Comparison of ENCODE assay signal across 13 cellular contexts in genomic region chr17:14061666-14062560, GRCh38. TPM values are rescaled to one million over a fixed set of nuclear protein-coding genes. Genes with fewer than 3 reads are reported as not detected.
A peak's percentile ranks its signal among the peaks of the same experiment; 100 is the strongest.
DNase-seq lines count a peak whose midpoint lies in the region; ATAC-seq, FAIRE-seq and TF ChIP-seq lines count a peak whose summit lies in the region.
"Had no signal": no experiment of that assay in that cellular context is flagged by ENCODE, and none has a peak within 500 bp of the region (broad histone marks: within the 10 kb centered on the region; RNA-seq: fewer than 3 reads in every experiment).

No MANE protein-coding gene starts in this region.

- CTCF ChIA-PET in AG04450 (lab: Charles Lee), result interaction anchor here (0.5 to 1.2 kb wide), 2 partner anchors 236 to 1031 kb away, joined by 4 to 5 read pairs; no protein-coding TSS in a partner anchor

- H3K4me3 ChIP-seq in AG04450 (ENCODE audit: low read depth, low read length) (peak overlapping the region; percentile 23), choroid plexus epithelial cell (ENCODE audit: low read depth, low read length) (no peak overlapping the region), lower lobe of right lung (no peak overlapping the region)

- H3K9me3 ChIP-seq in AG04450 (ENCODE audit: control insufficient read depth, insufficient read depth, low read length) (no peaks in the 10 kb centered on the region), lower lobe of right lung (no peaks in the 10 kb centered on the region)

- POLR2A ChIA-PET in AG04450 (lab: Yijun Ruan, JAX), result interaction anchor here (0.6 to 2.0 kb wide), 2 partner anchors 64 to 239 kb away, joined by 5 to 6 read pairs; partner anchors contain the start of gene HS3ST3B1

- no peak for FAIRE-seq in GM12891 (lab: Jason Lieb, UNC)
- FAIRE-seq: HepG2, kidney had no signal

- H3K27ac ChIP-seq in AG04450 (ENCODE audit: low read depth, low read length) (peak overlapping the region; percentile 53), lower lobe of right lung (peak overlapping the region; percentile 40)

- H3K4me1 ChIP-seq in lower lobe of right lung, result peaks cover 17% of the 10 kb centered on the region

- ATAC-seq in lower lobe of right lung (peak; percentile 89 to 90), HG03196 (IDR thresholded peaks at IDR 0.05; ENCODE audit: unreplicated experiment) (no peak)
- ATAC-seq: activated CD4-positive, CD25-positive, alpha-beta regulatory T cell treated with anti-CD3 and anti-CD28 coated beads, Interleukin-2, amount 50 U/mL, for 24 hours; HepG2 had no signal

- no peak for TF ChIP-seq POLR2A in GM12891 (IDR thresholded peaks at IDR 0.05; ENCODE audit: low read depth, low read length)

- intact Hi-C loops in lower lobe of right lung (cut with DNase I), result no loop called here

- H3K27me3 ChIP-seq in AG04450 (ENCODE audit: control insufficient read depth, insufficient read depth, low read length) (no peaks in the 10 kb centered on the region), lower lobe of right lung (ENCODE audit: low read depth) (no peaks in the 10 kb centered on the region)

- peak; percentile 63 for DNase-seq in AG04450 (ENCODE audit: low read depth, low spot score)
- peak; percentile 93 for DNase-seq in LHCN-M2 (ENCODE audit: low read depth)
- DNase-seq in choroid plexus epithelial cell (ENCODE audit: low read depth), result peak; percentile 77
- DNase-seq in lower lobe of right lung, result no peak
- DNase-seq in kidney glomerular epithelial cell (lab: John Stamatoyannopoulos, UW), result no peak
- DNase-seq in GM12891 (ENCODE audit: insufficient read length, low spot score), result no peak
- no peak for DNase-seq in stimulated activated CD4-positive, alpha-beta T cell treated with anti-CD3 and anti-CD28 coated beads, Interleukin-12 subunit alpha, Interleukin-12 subunit beta, amount 100 ng/mL, for 4 hours
- DNase-seq: caudate nucleus, H7, kidney had no signal

- peak; percentile 29; the same call in 1 of the 2 replicates for TF ChIP-seq CTCF in AG04450 (IDR thresholded peaks at IDR 0.05; ENCODE audit: low read depth, low read length)
- no peak for TF ChIP-seq CTCF in choroid plexus epithelial cell (conservative IDR thresholded peaks at IDR 0.05; ENCODE audit: low read depth, low read length)
- TF ChIP-seq CTCF in lower lobe of right lung (IDR thresholded peaks at IDR 0.05), result no peak

- H3K36me3 ChIP-seq in lower lobe of right lung, result no peaks in the 10 kb centered on the region

TF ChIP-seq in GM12891, 5 proteins besides CTCF, POLR2A, EP300 and RAD21:
- TF ChIP-seq POU2F2 (IDR thresholded peaks at IDR 0.05; ENCODE audit: low read depth, low read length), result no peak
- TF ChIP-seq POLR2AphosphoS5 (IDR thresholded peaks at IDR 0.05; ENCODE audit: low read depth, low read length), result no peak
- TF ChIP-seq PAX5 (IDR thresholded peaks at IDR 0.05; ENCODE audit: insufficient read depth, low read length, severe bottlenecking), result no peak
- no peak for TF ChIP-seq SPI1 (IDR thresholded peaks at IDR 0.05; ENCODE audit: low read depth, low read length)

RNA-seq across cellular contexts. Expression of gene COX10, which starts 7.4 kb away (rescaled TPM):
- 11.1 and 12.9 TPM in 2 replicates for polyA plus RNA-seq in AG04450 (2011; rRNA removed)
- polyA minus RNA-seq in AG04450 (2011; rRNA and poly(A)+ RNA removed), result 17.1 and 20.5 TPM in 2 replicates
- total RNA-seq in LHCN-M2 (2014; rRNA removed) (17.8 and 20.8 TPM in 2 replicates), lower lobe of right lung (13.8 TPM)
- 5.6 TPM for polyA plus RNA-seq in LHCN-M2 (2012)
- polyA plus RNA-seq in GM12891 (2012; ENCODE audit: low read depth, missing spikeins), result 11.7 TPM

Comparison
In these comparisons a context has a peak if more than half of its experiments do, and no peak if none do; other contexts are left out.
1. DNase-seq: peak in AG04450 (single experiment), LHCN-M2 (single experiment) and choroid plexus epithelial cell (single experiment); none in lower lobe of right lung (single experiment), kidney glomerular epithelial cell (single experiment), GM12891 (single experiment) and stimulated activated CD4-positive, alpha-beta T cell treated with anti-CD3 and anti-CD28 coated beads, Interleukin-12 subunit alpha, Interleukin-12 subunit beta, amount 100 ng/mL, for 4 hours (single experiment).